ENCODE assay signal across 1 cellular context in genomic region chr19:36014029-36014924, GRCh38.
TF ChIP-seq lines count a peak whose summit lies in the region.

ALKBH6 (minus strand) TSS chr19:36014213; CDS start chr19:36013397, 816 bp downstream.

TF ChIP-seq in K562, 482 proteins besides CTCF, POLR2A, EP300 and RAD21 (continued from another document and continues in another):
- TF ChIP-seq REST (CRISPR knock-in tag; IDR thresholded peaks at IDR 0.05; ENCODE audit: low read depth): peak; percentile 72
- peak; percentile 68; the same call in 1 of the 2 replicates for TF ChIP-seq GABPB1 (CRISPR knock-in tag; IDR thresholded peaks at IDR 0.05)
- TF ChIP-seq ZNF3 (CRISPR knock-in tag; IDR thresholded peaks at IDR 0.05): no peak
- TF ChIP-seq ARID3A (IDR thresholded peaks at IDR 0.05; ENCODE audit: borderline replicate concordance, low read depth, low read length): peak; percentile 69; the same call in 1 of the 2 replicates
- TF ChIP-seq ZNF277 (CRISPR knock-in tag; IDR thresholded peaks at IDR 0.05; ENCODE audit: borderline replicate concordance): no peak
- no peak for TF ChIP-seq ZNF23 (CRISPR knock-in tag; IDR thresholded peaks at IDR 0.05)
- peak; percentile 58; the same call in 1 of the 2 replicates for TF ChIP-seq ERF (CRISPR knock-in tag; IDR thresholded peaks at IDR 0.05)
- TF ChIP-seq ZNF551 (CRISPR knock-in tag; IDR thresholded peaks at IDR 0.05): no peak
- TF ChIP-seq MYC (IDR thresholded peaks at IDR 0.05; ENCODE audit: low read depth, low read length): peak; percentile 83
- TF ChIP-seq MYC (CRISPR knock-in tag; IDR thresholded peaks at IDR 0.05; ENCODE audit: borderline replicate concordance, low read depth): no peak
- TF ChIP-seq PML (IDR thresholded peaks at IDR 0.05; ENCODE audit: low read length): peak; percentile 67; the same call in 1 of the 2 replicates
- no peak for TF ChIP-seq ZNF41 (CRISPR knock-in tag; conservative IDR thresholded peaks at IDR 0.05)
- TF ChIP-seq SREBF1 (IDR thresholded peaks at IDR 0.05; ENCODE audit: borderline replicate concordance, low read depth, low read length): no peak
- TF ChIP-seq MITF (IDR thresholded peaks at IDR 0.05): no peak
- TF ChIP-seq FOSL1 (tag; conservative IDR thresholded peaks at IDR 0.05): no peak
- TF ChIP-seq PHF8 (IDR thresholded peaks at IDR 0.05; ENCODE audit: borderline replicate concordance, low read length): peak; percentile 77; the same call in 1 of the 2 replicates
- no peak for TF ChIP-seq RBM14 (IDR thresholded peaks at IDR 0.05; ENCODE audit: borderline replicate concordance, insufficient read depth, low read depth, low read length)
- TF ChIP-seq CHD2 (IDR thresholded peaks at IDR 0.05; ENCODE audit: low read depth, low read length): peak; percentile 85
- peak; percentile 56; the same call in 1 of the 2 replicates for TF ChIP-seq C11orf30 (IDR thresholded peaks at IDR 0.05; ENCODE audit: low read depth)
- TF ChIP-seq ZNF511 (CRISPR knock-in tag; IDR thresholded peaks at IDR 0.05): no peak
- TF ChIP-seq ZNF224 (CRISPR knock-in tag; IDR thresholded peaks at IDR 0.05): no peak
- TF ChIP-seq BRD9 (IDR thresholded peaks at IDR 0.05; ENCODE audit: low read depth, partially characterized antibody): no peak
- peak; percentile 85 for TF ChIP-seq ELF4 (CRISPR knock-in tag; IDR thresholded peaks at IDR 0.05)
- TF ChIP-seq ZBTB33 (CRISPR knock-in tag; IDR thresholded peaks at IDR 0.05): no peak
- TF ChIP-seq HDAC2 (IDR thresholded peaks at IDR 0.05): peak; percentile 63; the same call in 1 of the 2 replicates
- peak; percentile 93 for TF ChIP-seq POLR2G (IDR thresholded peaks at IDR 0.05; ENCODE audit: low read depth, low read length)
- peak; percentile 90 for TF ChIP-seq RBFOX2 (IDR thresholded peaks at IDR 0.05; ENCODE audit: low read depth, low read length)
- no peak for TF ChIP-seq DLX4 (CRISPR knock-in tag; IDR thresholded peaks at IDR 0.05)
- TF ChIP-seq ZNF408 (CRISPR knock-in tag; IDR thresholded peaks at IDR 0.05; ENCODE audit: low read depth): no peak
- peak; percentile 59; the same call in 1 of the 2 replicates for TF ChIP-seq POLR2H (tag; IDR thresholded peaks at IDR 0.05; ENCODE audit: low read depth)
- peak; percentile 57; the same call in 1 of the 2 replicates for TF ChIP-seq RREB1 (CRISPR knock-in tag; IDR thresholded peaks at IDR 0.05)
- TF ChIP-seq POLR3G (IDR thresholded peaks at IDR 0.05; ENCODE audit: extremely low read depth, insufficient read length, insufficient replicate concordance): no peak
- TF ChIP-seq PHF21A (IDR thresholded peaks at IDR 0.05; ENCODE audit: borderline replicate concordance, low read depth): no peak
- TF ChIP-seq SMAD1 (IDR thresholded peaks at IDR 0.05; ENCODE audit: low read depth, low read length, partially characterized antibody): no peak
- TF ChIP-seq CHD1 (IDR thresholded peaks at IDR 0.05; ENCODE audit: low read length): no peak
- no peak for TF ChIP-seq NR2C1 (IDR thresholded peaks at IDR 0.05)
- no peak for TF ChIP-seq NR2C1 (tag; IDR thresholded peaks at IDR 0.05)
- 0 out of 2 replicates have a peak, but pooled peaks have one; percentile 17 for TF ChIP-seq JUND (IDR thresholded peaks at IDR 0.05; ENCODE audit: borderline replicate concordance, low read depth, low read length)
- TF ChIP-seq JUND (tag; IDR thresholded peaks at IDR 0.05; ENCODE audit: borderline replicate concordance, low read depth, low read length): no peak
- no peak for TF ChIP-seq ILK (tag; IDR thresholded peaks at IDR 0.05; ENCODE audit: borderline replicate concordance, low read depth)
- TF ChIP-seq ZNF79 (CRISPR knock-in tag; IDR thresholded peaks at IDR 0.05; ENCODE audit: low read depth): no peak
- TF ChIP-seq E2F8 (IDR thresholded peaks at IDR 0.05; ENCODE audit: low read depth, partially characterized antibody): peak; percentile 81
- TF ChIP-seq SUPT5H (IDR thresholded peaks at IDR 0.05): peak; percentile 80
- no peak for TF ChIP-seq NR3C1 (CRISPR knock-in tag; IDR thresholded peaks at IDR 0.05)
- TF ChIP-seq HNRNPLL (IDR thresholded peaks at IDR 0.05; ENCODE audit: low read depth, low read length, poor library complexity, severe bottlenecking): peak; percentile 32
